ENCODE assay signal across 14 cellular contexts in genomic region chr4:98639108-98639507, GRCh38. TPM values are rescaled to one million over a fixed set of nuclear protein-coding genes. Genes with fewer than 3 reads are reported as not detected.
DNase-seq lines count a peak whose midpoint lies in the region; ATAC-seq and TF ChIP-seq lines count a peak whose summit lies in the region.
"Had no signal": no experiment of that assay in that cellular context is flagged by ENCODE, and none has a peak within 500 bp of the region (broad histone marks: within the 10 kb centered on the region; RNA-seq: fewer than 3 reads in every experiment).

No MANE protein-coding gene starts in this region.

- ATAC-seq in CD4-positive, CD25-positive, alpha-beta regulatory T cell (ENCODE audit: low read depth in 2 of 2) = no peak
- ATAC-seq in GM19324 (IDR thresholded peaks at IDR 0.05; ENCODE audit: low FRiP score, unreplicated experiment) = peak; percentile 3
- ATAC-seq in activated CD8-positive, alpha-beta T cell treated with anti-CD3 and anti-CD28 coated beads for 36 hours = no peak
- ATAC-seq in HG03196 (IDR thresholded peaks at IDR 0.05; ENCODE audit: unreplicated experiment) = no peak
- no peak for ATAC-seq in GM18861 (IDR thresholded peaks at IDR 0.05; ENCODE audit: unreplicated experiment)
- ATAC-seq: heart left ventricle, upper lobe of right lung, WTC11 had no signal

- H3K27me3 Mint-ChIP-seq in CD4-positive, CD25-positive, alpha-beta regulatory T cell = no peaks in the 10 kb centered on the region
- no peaks in the 10 kb centered on the region for H3K27me3 Mint-ChIP-seq in activated CD8-positive, alpha-beta T cell treated with anti-CD3 and anti-CD28 coated beads for 36 hours

- CTCF ChIA-PET in activated CD8-positive, alpha-beta T cell treated with anti-CD3 and anti-CD28 coated beads for 36 hours (lab: Charles Lee) = interaction anchor here (1.0 kb wide), 1 partner anchor 36 kb away, joined by 3 read pairs; no protein-coding TSS in a partner anchor

- H3K9me3 ChIP-seq in CD4-positive, CD25-positive, alpha-beta regulatory T cell (ENCODE audit: control insufficient read depth in 2 of 2, low read length in 2 of 2) = no peaks in the 10 kb centered on the region
- H3K9me3 ChIP-seq in thyroid gland = no peaks in the 10 kb centered on the region
- H3K9me3 ChIP-seq: heart left ventricle, upper lobe of right lung had no signal

- intact Hi-C loops in activated CD8-positive, alpha-beta T cell treated with anti-CD3 and anti-CD28 coated beads for 36 hours (cut with micrococcal nuclease) = no loop called here
- intact Hi-C loops in thyroid gland (cut with DNase I) = no loop called here

- H3K4me1 ChIP-seq in CD4-positive, CD25-positive, alpha-beta regulatory T cell (ENCODE audit: control insufficient read depth, insufficient read depth, low read length, poor library complexity, severe bottlenecking) = peaks cover 38% of the 10 kb centered on the region
- peaks cover 0 to 5% of the 10 kb centered on the region in 2 donors for H3K4me1 ChIP-seq in thyroid gland
- H3K4me1 ChIP-seq: upper lobe of right lung had no signal

- H3K27ac ChIP-seq in CD4-positive, CD25-positive, alpha-beta regulatory T cell (ENCODE audit: insufficient read depth, low read length, poor library complexity, severe bottlenecking) = peak overlapping the region; percentile 78
- H3K27ac ChIP-seq in thyroid gland = no peak overlapping the region
- H3K27ac ChIP-seq: cardiac muscle cell, heart left ventricle, upper lobe of right lung had no signal

- H3K36me3 Mint-ChIP-seq in CD4-positive, CD25-positive, alpha-beta regulatory T cell = no peaks in the 10 kb centered on the region
- no peaks in the 10 kb centered on the region for H3K36me3 Mint-ChIP-seq in activated CD8-positive, alpha-beta T cell treated with anti-CD3 and anti-CD28 coated beads for 36 hours (ENCODE audit: low read depth)
- H3K36me3 Mint-ChIP-seq: WTC11 had no signal

- H3K36me3 ChIP-seq in CD4-positive, CD25-positive, alpha-beta regulatory T cell (ENCODE audit: control insufficient read depth, insufficient read depth, low read length) = no peaks in the 10 kb centered on the region
- H3K36me3 ChIP-seq in thyroid gland = no peaks in the 10 kb centered on the region
- H3K36me3 ChIP-seq: cardiac muscle cell, heart left ventricle, upper lobe of right lung had no signal

- H3K27ac Mint-ChIP-seq in CD4-positive, CD25-positive, alpha-beta regulatory T cell = peak overlapping the region; percentile 94 to 99 (median 97)
- no peak overlapping the region for H3K27ac Mint-ChIP-seq in activated CD8-positive, alpha-beta T cell treated with anti-CD3 and anti-CD28 coated beads for 36 hours
- H3K27ac Mint-ChIP-seq: WTC11 had no signal

- H3K4me3 ChIP-seq in CD4-positive, CD25-positive, alpha-beta regulatory T cell (ENCODE audit: low read depth, low read length) = peak overlapping the region; percentile 89
- peak overlapping the region; percentile 21 for H3K4me3 ChIP-seq in fibroblast of pulmonary artery (replicated peaks; ENCODE audit: low read depth, low read length)
- no peak overlapping the region for H3K4me3 ChIP-seq in thyroid gland (replicated peaks in 1 of 3)
- H3K4me3 ChIP-seq: cardiac muscle cell, upper lobe of right lung had no signal

- peaks cover 12 to 75% (median 59%) of the 10 kb centered on the region in 4 donors for H3K4me1 Mint-ChIP-seq in CD4-positive, CD25-positive, alpha-beta regulatory T cell
- H3K4me1 Mint-ChIP-seq in activated CD8-positive, alpha-beta T cell treated with anti-CD3 and anti-CD28 coated beads for 36 hours (ENCODE audit: low read depth) = peaks cover 40% of the 10 kb centered on the region

- POLR2A ChIA-PET in activated CD8-positive, alpha-beta T cell treated with anti-CD3 and anti-CD28 coated beads for 36 hours (lab: Charles Lee) = interaction anchor here (0.5 to 1.1 kb wide), 2 partner anchors 24 to 25 kb away, joined by 3 read pairs; no protein-coding TSS in a partner anchor

- no peak for DNase-seq in CD4-positive, CD25-positive, alpha-beta regulatory T cell
- DNase-seq in activated CD8-positive, alpha-beta T cell treated with anti-CD3 and anti-CD28 coated beads for 36 hours = no peak
- no peak for DNase-seq in fibroblast of pulmonary artery (ENCODE audit: low read depth)
- no peak for DNase-seq in NCI-H1694 (lab: John Stamatoyannopoulos, UW)
- DNase-seq in thyroid gland = no peak
- DNase-seq: DMS79, heart left ventricle, kidney glomerular epithelial cell, upper lobe of right lung had no signal

- TF ChIP-seq POLR2A in thyroid gland (IDR thresholded peaks at IDR 0.05) = no peak

- peak overlapping the region; percentile 66 to 87 (median 80) for H3K4me3 Mint-ChIP-seq in CD4-positive, CD25-positive, alpha-beta regulatory T cell
- peak overlapping the region; percentile 37 for H3K4me3 Mint-ChIP-seq in activated CD8-positive, alpha-beta T cell treated with anti-CD3 and anti-CD28 coated beads for 36 hours
- H3K4me3 Mint-ChIP-seq: WTC11 had no signal

- H3K27me3 ChIP-seq in CD4-positive, CD25-positive, alpha-beta regulatory T cell (ENCODE audit: control insufficient read depth, insufficient read depth, low read length) = no peaks in the 10 kb centered on the region
- no peaks in the 10 kb centered on the region for H3K27me3 ChIP-seq in thyroid gland
- H3K27me3 ChIP-seq: cardiac muscle cell, heart left ventricle, upper lobe of right lung had no signal

- WGBS in thyroid gland, 2 donors = 98 to 100% methylated on average over 2 of the region's 2 CpGs

- no peak for TF ChIP-seq CTCF in activated CD8-positive, alpha-beta T cell treated with anti-CD3 and anti-CD28 coated beads for 36 hours (IDR thresholded peaks at IDR 0.05)
- TF ChIP-seq CTCF in fibroblast of pulmonary artery (IDR thresholded peaks at IDR 0.05; ENCODE audit: low read length, missing control alignments) (no peak), thyroid gland (IDR thresholded peaks at IDR 0.05) (no peak)

- peaks cover 0 to 2% (median 0%) of the 10 kb centered on the region in 7 donors for H3K9me3 Mint-ChIP-seq in CD4-positive, CD25-positive, alpha-beta regulatory T cell
- H3K9me3 Mint-ChIP-seq in activated CD8-positive, alpha-beta T cell treated with anti-CD3 and anti-CD28 coated beads for 36 hours = no peaks in the 10 kb centered on the region
- H3K9me3 Mint-ChIP-seq: WTC11 had no signal

RNA-seq across cellular contexts. Expression of gene TSPAN5, which starts 19.3 kb away (rescaled TPM):
- total RNA-seq in CD4-positive, CD25-positive, alpha-beta regulatory T cell = 21.2 TPM
- polyA plus RNA-seq in CD4-positive, CD25-positive, alpha-beta regulatory T cell = 10 to 100 TPM; 38.8 to 52.7 (median 43.9) TPM
- 10 to 100 TPM; 18.5 to 21.9 TPM for total RNA-seq in activated CD8-positive, alpha-beta T cell treated with anti-CD3 and anti-CD28 coated beads for 36 hours
- total RNA-seq in thyroid gland = 10 to 100 TPM; 26.4 to 48.0 (median 29.1) TPM

Comparison
In these comparisons a context has a peak if more than half of its experiments do, and no peak if none do; other contexts are left out.
1. H3K4me3 ChIP-seq: peak in CD4-positive, CD25-positive, alpha-beta regulatory T cell (single experiment) and fibroblast of pulmonary artery (single experiment); none in thyroid gland (0 of 3).